Comparison of ENCODE assay signal across 18 cellular contexts in the genomic region with DNA sequence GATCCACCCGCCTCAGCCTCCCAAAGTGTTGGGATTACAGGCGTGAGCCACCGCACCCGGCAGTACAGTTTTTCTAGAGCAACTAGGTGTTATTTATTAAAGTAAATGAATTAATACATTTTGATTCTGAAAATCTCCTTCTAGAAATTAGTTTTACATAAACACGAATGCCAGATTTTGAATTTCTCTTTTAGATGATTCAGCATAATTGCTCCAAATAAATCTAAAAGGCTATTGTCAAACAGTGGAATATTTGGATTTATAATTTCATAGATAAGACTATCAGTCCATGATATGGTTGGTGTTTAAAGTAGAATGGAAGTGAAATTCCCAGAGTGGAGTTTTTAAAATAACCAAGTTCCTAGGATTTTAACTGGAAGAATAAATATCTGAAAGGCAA. TPM values are rescaled to one million over a fixed set of nuclear protein-coding genes. Genes with fewer than 3 reads are reported as not detected.
A peak's percentile ranks its signal among the peaks of the same experiment; 100 is the strongest.
DNase-seq lines count a peak whose midpoint lies in the region; ATAC-seq and TF ChIP-seq lines count a peak whose summit lies in the region.
"Had no signal": no experiment of that assay in that cellular context is flagged by ENCODE, and none has a peak within 500 bp of the region (broad histone marks: within the 10 kb centered on the region; RNA-seq: fewer than 3 reads in every experiment).

No MANE protein-coding gene starts in this region.

- no peak for ATAC-seq in activated CD8-positive, alpha-beta T cell treated with anti-CD3 and anti-CD28 coated beads, Interleukin-2, amount 10 ng/mL, durations not matched to agents 7 days and 5 days
- no peak for ATAC-seq in activated CD8-positive, alpha-beta T cell treated with anti-CD3 and anti-CD28 coated beads for 36 hours
- ATAC-seq in activated B cell treated with CpG ODN at 0.5 μM for 24 hours (ENCODE audit: low read depth): no peak

- TF ChIP-seq CTCF in activated CD8-positive, alpha-beta T cell treated with anti-CD3 and anti-CD28 coated beads for 36 hours (IDR thresholded peaks at IDR 0.05): no peak
- TF ChIP-seq CTCF in activated B cell treated with CpG ODN at 0.5 μM for 24 hours (IDR thresholded peaks at IDR 0.05) (no peak), neural crest cell (conservative IDR thresholded peaks at IDR 0.05) (no peak), GM10248 (IDR thresholded peaks at IDR 0.05; ENCODE audit: control extremely low read depth, extremely low read depth, low read depth, missing control alignments) (no peak)

- POLR2A ChIA-PET in activated CD8-positive, alpha-beta T cell treated with anti-CD3 and anti-CD28 coated beads, Interleukin-2, amount 10 ng/mL, durations not matched to agents 7 days and 5 days (lab: Charles Lee): no interaction called here
- POLR2A ChIA-PET in activated CD8-positive, alpha-beta T cell treated with anti-CD3 and anti-CD28 coated beads for 36 hours (lab: Charles Lee): no interaction called here
- POLR2A ChIA-PET in activated B cell treated with CpG ODN at 0.5 μM for 24 hours (lab: Charles Lee) (no interaction called here), GM10248 (lab: Yijun Ruan, JAX) (no interaction called here)

- no peaks in the 10 kb centered on the region for H3K9me3 ChIP-seq in GM23248 (ENCODE audit: low read depth)
- H3K9me3 ChIP-seq: neutrophil had no signal

- peaks cover 32% of the 10 kb centered on the region for H3K79me2 ChIP-seq in GM23248 (ENCODE audit: insufficient read depth)

- peaks cover 44% of the 10 kb centered on the region for H3K4me1 Mint-ChIP-seq in activated CD8-positive, alpha-beta T cell treated with anti-CD3 and anti-CD28 coated beads, Interleukin-2, amount 10 ng/mL, durations not matched to agents 7 days and 5 days (ENCODE audit: low read depth)
- peaks cover 31% of the 10 kb centered on the region for H3K4me1 Mint-ChIP-seq in activated CD8-positive, alpha-beta T cell treated with anti-CD3 and anti-CD28 coated beads for 36 hours (ENCODE audit: low read depth)
- H3K4me1 Mint-ChIP-seq in activated B cell treated with CpG ODN at 0.5 μM for 24 hours (peaks cover 41% of the 10 kb centered on the region), neural crest cell (peaks cover 42% of the 10 kb centered on the region)

- H3F3A ChIP-seq in GM23248 (ENCODE audit: insufficient read depth): peaks cover 4% of the 10 kb centered on the region; the same call in 1 of the 2 replicates

- H3K27ac ChIP-seq in GM23248: no peak overlapping the region
- H3K27ac ChIP-seq: neutrophil had no signal

- no peaks in the 10 kb centered on the region for H3K9me2 ChIP-seq in GM23248 (ENCODE audit: insufficient read depth)

- H3K36me3 ChIP-seq in GM23248 (ENCODE audit: low read depth): peaks cover 20% of the 10 kb centered on the region
- H3K36me3 ChIP-seq: neutrophil had no signal

- peaks cover 24% of the 10 kb centered on the region for H3K36me3 Mint-ChIP-seq in activated CD8-positive, alpha-beta T cell treated with anti-CD3 and anti-CD28 coated beads, Interleukin-2, amount 10 ng/mL, durations not matched to agents 7 days and 5 days (ENCODE audit: low read depth)
- peaks cover 21% of the 10 kb centered on the region for H3K36me3 Mint-ChIP-seq in activated CD8-positive, alpha-beta T cell treated with anti-CD3 and anti-CD28 coated beads for 36 hours (ENCODE audit: low read depth)
- H3K36me3 Mint-ChIP-seq in activated B cell treated with CpG ODN at 0.5 μM for 24 hours (ENCODE audit: low read depth) (peaks cover 26% of the 10 kb centered on the region), neural crest cell (ENCODE audit: low read depth) (peaks cover 19% of the 10 kb centered on the region)

- H3K4me3 ChIP-seq in GM23248: no peak overlapping the region

- no peak overlapping the region for H3K4me2 ChIP-seq in GM23248 (ENCODE audit: unreplicated experiment)

- peak overlapping the region; percentile 95 for H3K4me3 Mint-ChIP-seq in activated CD8-positive, alpha-beta T cell treated with anti-CD3 and anti-CD28 coated beads, Interleukin-2, amount 10 ng/mL, durations not matched to agents 7 days and 5 days
- H3K4me3 Mint-ChIP-seq in activated CD8-positive, alpha-beta T cell treated with anti-CD3 and anti-CD28 coated beads for 36 hours: no peak overlapping the region
- H3K4me3 Mint-ChIP-seq in activated B cell treated with CpG ODN at 0.5 μM for 24 hours (peak overlapping the region; percentile 93), neural crest cell (peak overlapping the region; percentile 39)

- H3K27ac Mint-ChIP-seq in activated CD8-positive, alpha-beta T cell treated with anti-CD3 and anti-CD28 coated beads, Interleukin-2, amount 10 ng/mL, durations not matched to agents 7 days and 5 days: no peak overlapping the region
- H3K27ac Mint-ChIP-seq in activated CD8-positive, alpha-beta T cell treated with anti-CD3 and anti-CD28 coated beads for 36 hours: no peak overlapping the region
- H3K27ac Mint-ChIP-seq in activated B cell treated with CpG ODN at 0.5 μM for 24 hours (peak overlapping the region; percentile 10), neural crest cell (ENCODE audit: unreplicated experiment) (no peak overlapping the region)
- H3K27ac Mint-ChIP-seq: stimulated activated naive CD8-positive, alpha-beta T cell treated with anti-CD3 and anti-CD28 coated beads, Interleukin-15, amount 100 ng/mL, for 72 hours had no signal

- no peaks in the 10 kb centered on the region for H3K27me3 ChIP-seq in GM23248 (replicated peaks; ENCODE audit: insufficient read depth)

- 0 out of 2 replicates have a peak, but pooled peaks cover 7% of the 10 kb centered on the region for H4K20me1 ChIP-seq in GM23248 (ENCODE audit: insufficient read depth)

- 86 to 87% methylated on average over 5 of the region's 5 CpGs for WGBS in GM23248 (ENCODE audit: low coverage in 1 of 2, low lambda C conversion rate in 2 of 2, missing lambda C conversion rate in 2 of 2), 2 experiments

- H3K4me1 ChIP-seq in GM23248 (ENCODE audit: insufficient read depth): peaks cover 8% of the 10 kb centered on the region

- no peaks in the 10 kb centered on the region for H3K9me3 Mint-ChIP-seq in activated CD8-positive, alpha-beta T cell treated with anti-CD3 and anti-CD28 coated beads, Interleukin-2, amount 10 ng/mL, durations not matched to agents 7 days and 5 days (ENCODE audit: insufficient read depth)
- no peaks in the 10 kb centered on the region for H3K9me3 Mint-ChIP-seq in activated CD8-positive, alpha-beta T cell treated with anti-CD3 and anti-CD28 coated beads for 36 hours
- H3K9me3 Mint-ChIP-seq in activated B cell treated with CpG ODN at 0.5 μM for 24 hours (peaks cover 2% of the 10 kb centered on the region), neural crest cell (peaks cover 15% of the 10 kb centered on the region)
- H3K9me3 Mint-ChIP-seq: stimulated activated naive CD8-positive, alpha-beta T cell treated with anti-CD3 and anti-CD28 coated beads, Interleukin-15, amount 100 ng/mL, for 72 hours had no signal

- H3K9ac ChIP-seq in GM23248: no peak overlapping the region

- 0 out of 2 replicates have a peak overlapping the region, but pooled peaks have one; percentile 100 for H2AFZ ChIP-seq in GM23248

- intact Hi-C loops in activated CD8-positive, alpha-beta T cell treated with anti-CD3 and anti-CD28 coated beads for 36 hours (cut with micrococcal nuclease): no loop called here
- intact Hi-C loops in activated B cell treated with CpG ODN at 0.5 μM for 24 hours (cut with micrococcal nuclease): no loop called here

- in situ Hi-C loops in GM23248 (cut with MboI) (no loop called here), G401 (cut with HindIII; ENCODE audit: low sequenced_read_pairs) (no loop called here)

- peaks cover 10% of the 10 kb centered on the region for H3K27me3 Mint-ChIP-seq in activated CD8-positive, alpha-beta T cell treated with anti-CD3 and anti-CD28 coated beads, Interleukin-2, amount 10 ng/mL, durations not matched to agents 7 days and 5 days (ENCODE audit: low read depth)
- H3K27me3 Mint-ChIP-seq in activated CD8-positive, alpha-beta T cell treated with anti-CD3 and anti-CD28 coated beads for 36 hours: peaks cover 6% of the 10 kb centered on the region
- H3K27me3 Mint-ChIP-seq in activated B cell treated with CpG ODN at 0.5 μM for 24 hours (peaks cover 5% of the 10 kb centered on the region), neural crest cell (ENCODE audit: low read depth) (no peaks in the 10 kb centered on the region)
- H3K27me3 Mint-ChIP-seq: stimulated activated naive CD8-positive, alpha-beta T cell treated with anti-CD3 and anti-CD28 coated beads, Interleukin-15, amount 100 ng/mL, for 72 hours had no signal

- CTCF ChIA-PET in activated CD8-positive, alpha-beta T cell treated with anti-CD3 and anti-CD28 coated beads, Interleukin-2, amount 10 ng/mL, durations not matched to agents 7 days and 5 days (lab: Charles Lee): no interaction called here
- CTCF ChIA-PET in activated CD8-positive, alpha-beta T cell treated with anti-CD3 and anti-CD28 coated beads for 36 hours (lab: Charles Lee): no interaction called here
- CTCF ChIA-PET in activated B cell treated with CpG ODN at 0.5 μM for 24 hours (lab: Charles Lee) (no interaction called here), GM10248 (lab: Yijun Ruan, JAX) (no interaction called here)

- DNase-seq in activated CD8-positive, alpha-beta T cell treated with anti-CD3 and anti-CD28 coated beads, Interleukin-2, amount 10 ng/mL, durations not matched to agents 7 days and 5 days: no peak
- DNase-seq in activated CD8-positive, alpha-beta T cell treated with anti-CD3 and anti-CD28 coated beads for 36 hours: no peak
- DNase-seq in GM23248 (no peak), activated B cell treated with CpG ODN at 0.5 μM for 24 hours (no peak), neural crest cell (ENCODE audit: low read depth, low spot score) (no peak), NCI-H1694 (lab: John Stamatoyannopoulos, UW) (no peak), GM10248 (ENCODE audit: extremely low spot score) (no peak), G401 (ENCODE audit: low spot score) (no peak)
- DNase-seq: ACHN; activated CD8-positive, alpha-beta memory T cell treated with anti-CD3 and anti-CD28 coated beads for 24 hours; activated effector memory CD4-positive, alpha-beta T cell treated with Interleukin-2 at 50 U/mL for 16 hours; hippocampal formation; kidney; NCI-H1048; NCI-H2107; NCI-H526 treated with DMSO at 0.1 percent for 48 hours; stimulated activated naive CD8-positive, alpha-beta T cell treated with anti-CD3 and anti-CD28 coated beads, Interleukin-15, amount 100 ng/mL, for 72 hours had no signal

RNA-seq across cellular contexts. Expression of a gene that starts 1.5 kb away (rescaled TPM):
- 10 to 100 TPM; 32.1 to 37.8 TPM for total RNA-seq in activated CD8-positive, alpha-beta T cell treated with anti-CD3 and anti-CD28 coated beads, Interleukin-2, amount 10 ng/mL, durations not matched to agents 7 days and 5 days
- total RNA-seq in activated CD8-positive, alpha-beta T cell treated with anti-CD3 and anti-CD28 coated beads for 36 hours: 10 to 100 TPM; 36.7 to 38.7 TPM
- total RNA-seq in GM23248 (2014; rRNA removed; shearing (Covaris generic)): 9.6 and 17.0 TPM in 2 replicates
- polyA plus RNA-seq in GM23248 (2016; fragmentation: Nextera tagmentation; extraction: Ambion mirVana): 10.0 and 10.1 TPM in 2 replicates
- total RNA-seq in activated B cell treated with CpG ODN at 0.5 μM for 24 hours (33.0 and 38.2 TPM in 2 replicates), neural crest cell (75.9 and 77.3 TPM in 2 replicates)
- 21.0 and 42.3 TPM in 2 replicates for total RNA-seq in G401 (2014; rRNA removed; shearing (Covaris generic))
